20 cellular contexts compared by ENCODE assay signal in the genomic region with DNA sequence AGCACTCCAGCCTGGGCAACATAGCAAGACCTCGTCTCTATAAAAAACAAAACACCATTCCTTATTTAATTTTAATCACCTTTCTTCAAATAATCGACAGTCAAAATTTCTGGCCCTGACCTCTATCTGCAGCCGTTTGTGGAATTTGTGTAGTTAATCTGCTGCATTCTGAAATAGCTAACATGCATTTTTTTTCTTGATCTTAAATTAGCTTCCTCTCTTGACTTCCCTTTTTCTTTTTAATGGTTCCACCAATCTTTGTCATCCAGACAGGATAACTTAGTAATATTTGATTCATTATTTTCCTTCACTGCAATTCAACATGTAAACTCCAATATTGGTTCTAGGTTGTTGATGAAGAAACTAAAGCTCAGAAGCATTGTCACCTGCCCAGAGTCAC.
"Had no signal": no experiment of that assay in that cellular context is flagged by ENCODE, and none has a peak within 500 bp of the region (broad histone marks: within the 10 kb centered on the region; RNA-seq: fewer than 3 reads in every experiment).

No MANE protein-coding gene starts in this region.

- DNase-seq: activated B cell treated with CpG ODN at 0.5 μM for 24 hours; activated CD4-positive, alpha-beta T cell treated with anti-CD3 and anti-CD28 coated beads, Interleukin-2, amount 10 ng/mL, durations not matched to agents 24 days and 14 days; activated naive CD4-positive, alpha-beta T cell treated with anti-CD3 and anti-CD28 coated beads, Interleukin-2, amount 10 ng/mL, durations not matched to agents 7 days and 5 days; activated T-cell treated with anti-CD3 and anti-CD28 coated beads for 4 hours; colonic mucosa; effector CD4-positive, alpha-beta T cell; foreskin melanocyte; heart left ventricle; islet precursor cell; nephron progenitor cell; psoas muscle; right lobe of liver; spleen; stimulated activated CD4-positive, alpha-beta T cell treated with anti-CD3 and anti-CD28 coated beads, Interleukin-1b, Interleukin-23, amount 100 ng/mL, for 48 hours; stimulated activated naive CD4-positive, alpha-beta T cell; substantia nigra; T1000; upper lobe of left lung had no signal

- H3K9me3 Mint-ChIP-seq: activated B cell treated with CpG ODN at 0.5 μM for 24 hours; activated CD4-positive, alpha-beta T cell treated with anti-CD3 and anti-CD28 coated beads, Interleukin-2, amount 10 ng/mL, durations not matched to agents 24 days and 14 days; activated naive CD4-positive, alpha-beta T cell treated with anti-CD3 and anti-CD28 coated beads, Interleukin-2, amount 10 ng/mL, durations not matched to agents 7 days and 5 days; activated T-helper 17 cell treated with anti-CD3 and anti-CD28 coated beads, Interleukin-2, amount 50 U/mL, for 72 hours; nephron progenitor cell had no signal

- H3K27ac Mint-ChIP-seq: activated B cell treated with CpG ODN at 0.5 μM for 24 hours; activated CD4-positive, alpha-beta T cell treated with anti-CD3 and anti-CD28 coated beads, Interleukin-2, amount 10 ng/mL, durations not matched to agents 24 days and 14 days; activated naive CD4-positive, alpha-beta T cell treated with anti-CD3 and anti-CD28 coated beads, Interleukin-2, amount 10 ng/mL, durations not matched to agents 7 days and 5 days; activated T-helper 17 cell treated with anti-CD3 and anti-CD28 coated beads, Interleukin-2, amount 50 U/mL, for 72 hours had no signal

- H3K4me1 ChIP-seq: colonic mucosa, right lobe of liver had no signal

- H3K36me3 Mint-ChIP-seq: activated naive CD4-positive, alpha-beta T cell treated with anti-CD3 and anti-CD28 coated beads, Interleukin-2, amount 10 ng/mL, durations not matched to agents 7 days and 5 days had no signal

- H3K36me3 ChIP-seq: colonic mucosa, heart left ventricle, right lobe of liver, spleen, upper lobe of left lung had no signal

- H3K27me3 ChIP-seq: colonic mucosa, heart left ventricle, right lobe of liver, spleen, upper lobe of left lung had no signal

- H3K27ac ChIP-seq: colonic mucosa, psoas muscle, right lobe of liver, upper lobe of left lung had no signal

- H3K27me3 Mint-ChIP-seq: activated B cell treated with CpG ODN at 0.5 μM for 24 hours; activated T-helper 17 cell treated with anti-CD3 and anti-CD28 coated beads, Interleukin-2, amount 50 U/mL, for 72 hours had no signal

- H3K4me3 ChIP-seq: colonic mucosa, heart left ventricle, psoas muscle, right lobe of liver, spleen, upper lobe of left lung had no signal

- ATAC-seq: activated T-helper 17 cell treated with anti-CD3 and anti-CD28 coated beads, Interleukin-2, amount 50 U/mL, for 72 hours; left lobe of liver; right lobe of liver had no signal

- H3K4me3 Mint-ChIP-seq: activated B cell treated with CpG ODN at 0.5 μM for 24 hours; activated CD4-positive, alpha-beta T cell treated with anti-CD3 and anti-CD28 coated beads, Interleukin-2, amount 10 ng/mL, durations not matched to agents 24 days and 14 days; activated naive CD4-positive, alpha-beta T cell treated with anti-CD3 and anti-CD28 coated beads, Interleukin-2, amount 10 ng/mL, durations not matched to agents 7 days and 5 days; activated T-helper 17 cell treated with anti-CD3 and anti-CD28 coated beads, Interleukin-2, amount 50 U/mL, for 72 hours; nephron progenitor cell had no signal

- H3K4me1 Mint-ChIP-seq: activated naive CD4-positive, alpha-beta T cell treated with anti-CD3 and anti-CD28 coated beads, Interleukin-2, amount 10 ng/mL, durations not matched to agents 7 days and 5 days had no signal
